ENCODE assay signal across 14 cellular contexts in genomic region chr21:38965241-38965640, GRCh38.
A peak's percentile ranks its signal among the peaks of the same experiment; 100 is the strongest.
DNase-seq lines count a peak whose midpoint lies in the region; ATAC-seq and TF ChIP-seq lines count a peak whose summit lies in the region.
"Had no signal": no experiment of that assay in that cellular context is flagged by ENCODE, and none has a peak within 500 bp of the region (broad histone marks: within the 10 kb centered on the region; RNA-seq: fewer than 3 reads in every experiment).

No MANE protein-coding gene starts in this region.

- intact Hi-C loops in activated T-helper 1 cell treated with anti-CD3 and anti-CD28 coated beads, Interleukin-12 subunit alpha, Interleukin-12 subunit beta, Interleukin-2, Interleukin-4 antibody, amounts not matched to agents 30 ng/mL and 10 ng/mL and 1 ng/mL, durations not matched to agents 14 hours and 24 hours and 36 hours (cut with micrococcal nuclease): no loop called here

- peak overlapping the region; percentile 78 for H3K27ac ChIP-seq in AG04450 (ENCODE audit: low read depth, low read length)
- peak overlapping the region; percentile 1 for H3K27ac ChIP-seq in caudate nucleus (ENCODE audit: low read depth, low read length)
- H3K27ac ChIP-seq: adrenal gland had no signal

- ATAC-seq in HG03469 (IDR thresholded peaks at IDR 0.05; ENCODE audit: unreplicated experiment): no peak
- ATAC-seq: CD8-positive, alpha-beta T cell had no signal

- DNase-seq in AG04450 (ENCODE audit: low read depth, low spot score) (no peak), HFFc6 (peak; percentile 56), caudate nucleus (lab: John Stamatoyannopoulos, UW) (no peak), dermis blood vessel endothelial cell (no peak)
- no peak for DNase-seq in activated naive CD4-positive, alpha-beta T cell treated with Interleukin-2 at 50 U/mL for 16 hours
- DNase-seq in activated T-helper 1 cell treated with anti-CD3 and anti-CD28 coated beads, Interleukin-12 subunit alpha, Interleukin-12 subunit beta, Interleukin-2, Interleukin-4 antibody, amounts not matched to agents 30 ng/mL and 10 ng/mL and 1 ng/mL, durations not matched to agents 14 hours and 24 hours and 36 hours (ENCODE audit: low spot score): no peak
- DNase-seq: activated CD4-positive, alpha-beta memory T cell treated with anti-CD3 and anti-CD28 coated beads for 36 hours; CD8-positive, alpha-beta T cell; GDM1; NCI-H1694 treated with DMSO at 0.1 percent for 48 hours; stimulated activated CD4-positive, alpha-beta T cell treated with anti-CD3 and anti-CD28 coated beads, Interleukin-4, amount 100 ng/mL, for 4 hours had no signal

- no peaks in the 10 kb centered on the region for H3K27me3 ChIP-seq in AG04450 (ENCODE audit: control insufficient read depth, insufficient read depth, low read length)
- H3K27me3 ChIP-seq: adrenal gland had no signal

- peaks cover 32% of the 10 kb centered on the region for H3K4me1 Mint-ChIP-seq in HFFc6 (ENCODE audit: low read depth)
- H3K4me1 Mint-ChIP-seq in nephron: peaks cover 19% of the 10 kb centered on the region
- no peaks in the 10 kb centered on the region for H3K4me1 Mint-ChIP-seq in activated T-helper 1 cell treated with anti-CD3 and anti-CD28 coated beads, Interleukin-12 subunit alpha, Interleukin-12 subunit beta, Interleukin-2, Interleukin-4 antibody, amounts not matched to agents 30 ng/mL and 10 ng/mL and 1 ng/mL, durations not matched to agents 14 hours and 24 hours and 36 hours (ENCODE audit: low read depth)

- peaks cover 6% of the 10 kb centered on the region for H3K36me3 Mint-ChIP-seq in HFFc6 (ENCODE audit: low read depth)
- peaks cover 5% of the 10 kb centered on the region for H3K36me3 Mint-ChIP-seq in nephron (ENCODE audit: low read depth)
- peaks cover 7% of the 10 kb centered on the region for H3K36me3 Mint-ChIP-seq in activated T-helper 1 cell treated with anti-CD3 and anti-CD28 coated beads, Interleukin-12 subunit alpha, Interleukin-12 subunit beta, Interleukin-2, Interleukin-4 antibody, amounts not matched to agents 30 ng/mL and 10 ng/mL and 1 ng/mL, durations not matched to agents 14 hours and 24 hours and 36 hours (ENCODE audit: low read depth)
- H3K36me3 Mint-ChIP-seq: activated CD4-positive, alpha-beta memory T cell treated with anti-CD3 and anti-CD28 coated beads for 36 hours; CD8-positive, alpha-beta T cell had no signal

- peaks cover 10% of the 10 kb centered on the region for H3K27me3 Mint-ChIP-seq in HFFc6 (ENCODE audit: insufficient read depth)
- H3K27me3 Mint-ChIP-seq in nephron (ENCODE audit: low read depth): peaks cover 7% of the 10 kb centered on the region
- no peaks in the 10 kb centered on the region for H3K27me3 Mint-ChIP-seq in activated T-helper 1 cell treated with anti-CD3 and anti-CD28 coated beads, Interleukin-12 subunit alpha, Interleukin-12 subunit beta, Interleukin-2, Interleukin-4 antibody, amounts not matched to agents 30 ng/mL and 10 ng/mL and 1 ng/mL, durations not matched to agents 14 hours and 24 hours and 36 hours (ENCODE audit: insufficient read depth)
- H3K27me3 Mint-ChIP-seq: activated CD4-positive, alpha-beta memory T cell treated with anti-CD3 and anti-CD28 coated beads for 36 hours had no signal

- no peak overlapping the region for H3K4me3 ChIP-seq in AG04450 (ENCODE audit: low read depth, low read length)
- H3K4me3 ChIP-seq: adrenal gland had no signal

- TF ChIP-seq CTCF in AG04450 (IDR thresholded peaks at IDR 0.05; ENCODE audit: low read depth, low read length) (no peak), HFFc6 (IDR thresholded peaks at IDR 0.05) (no peak), nephron (IDR thresholded peaks at IDR 0.05; ENCODE audit: unreplicated experiment in 3 of 3) (no peak)

- peak overlapping the region; percentile 77 for H3K27ac Mint-ChIP-seq in HFFc6
- peak overlapping the region in 2 of 3 experiments; percentile 25 to 48 for H3K27ac Mint-ChIP-seq in nephron
- no peak overlapping the region for H3K27ac Mint-ChIP-seq in activated T-helper 1 cell treated with anti-CD3 and anti-CD28 coated beads, Interleukin-12 subunit alpha, Interleukin-12 subunit beta, Interleukin-2, Interleukin-4 antibody, amounts not matched to agents 30 ng/mL and 10 ng/mL and 1 ng/mL, durations not matched to agents 14 hours and 24 hours and 36 hours
- H3K27ac Mint-ChIP-seq: activated CD4-positive, alpha-beta memory T cell treated with anti-CD3 and anti-CD28 coated beads for 36 hours; CD8-positive, alpha-beta T cell had no signal

- POLR2A ChIA-PET in AG04450 (lab: Yijun Ruan, JAX): interaction anchor here (0.7 kb wide), 1 partner anchor 9 kb away, joined by 9 read pairs; no protein-coding TSS in a partner anchor

- peaks cover 14% of the 10 kb centered on the region for H3K9me3 Mint-ChIP-seq in HFFc6
- H3K9me3 Mint-ChIP-seq in nephron: peaks cover 15% of the 10 kb centered on the region
- H3K9me3 Mint-ChIP-seq in activated T-helper 1 cell treated with anti-CD3 and anti-CD28 coated beads, Interleukin-12 subunit alpha, Interleukin-12 subunit beta, Interleukin-2, Interleukin-4 antibody, amounts not matched to agents 30 ng/mL and 10 ng/mL and 1 ng/mL, durations not matched to agents 14 hours and 24 hours and 36 hours: peaks cover 18% of the 10 kb centered on the region
- H3K9me3 Mint-ChIP-seq: activated CD4-positive, alpha-beta memory T cell treated with anti-CD3 and anti-CD28 coated beads for 36 hours had no signal

- H3K4me3 Mint-ChIP-seq in HFFc6 (peak overlapping the region; percentile 19; the same call in 1 of the 2 replicates), nephron (no peak overlapping the region)
- H3K4me3 Mint-ChIP-seq in activated T-helper 1 cell treated with anti-CD3 and anti-CD28 coated beads, Interleukin-12 subunit alpha, Interleukin-12 subunit beta, Interleukin-2, Interleukin-4 antibody, amounts not matched to agents 30 ng/mL and 10 ng/mL and 1 ng/mL, durations not matched to agents 14 hours and 24 hours and 36 hours: no peak overlapping the region
- H3K4me3 Mint-ChIP-seq: activated CD4-positive, alpha-beta memory T cell treated with anti-CD3 and anti-CD28 coated beads for 36 hours; CD8-positive, alpha-beta T cell had no signal

- H3K9me3 ChIP-seq in AG04450 (ENCODE audit: control insufficient read depth, insufficient read depth, low read length): peaks cover 19% of the 10 kb centered on the region
- H3K9me3 ChIP-seq: adrenal gland had no signal

- CTCF ChIA-PET in AG04450 (lab: Charles Lee): interaction anchor here (0.6 kb wide), 2 partner anchors 22 to 268 kb away, joined by 3 read pairs; no protein-coding TSS in a partner anchor
